Comparison of ENCODE assay signal across 29 cellular contexts in the genomic region with DNA sequence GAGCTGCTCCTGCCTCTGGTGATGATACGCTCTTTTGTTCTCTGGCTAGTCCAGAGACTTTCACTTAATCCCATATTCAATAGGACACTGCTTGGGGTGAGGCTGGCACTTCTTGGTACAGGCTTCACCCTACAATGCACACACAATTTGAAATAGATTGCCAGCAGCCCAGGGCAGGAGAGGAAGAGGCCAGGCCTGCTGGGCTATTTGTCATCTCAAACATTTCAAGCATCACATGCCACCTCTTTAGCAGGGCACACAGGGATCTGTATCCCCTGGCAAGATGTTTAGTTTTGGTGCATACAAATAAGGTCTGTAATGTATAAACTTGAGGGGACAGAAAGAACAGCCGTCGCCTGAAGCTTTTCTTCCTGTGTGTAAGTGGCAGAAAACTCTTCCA.
"Had no signal": no experiment of that assay in that cellular context is flagged by ENCODE, and none has a peak within 500 bp of the region (broad histone marks: within the 10 kb centered on the region; RNA-seq: fewer than 3 reads in every experiment).

No MANE protein-coding gene starts in this region.

- H3K27me3 Mint-ChIP-seq: activated CD4-positive, alpha-beta memory T cell treated with anti-CD3 and anti-CD28 coated beads, Interleukin-2, amount 10 ng/mL, durations not matched to agents 7 days and 5 days; activated CD4-positive, alpha-beta T cell treated with anti-CD3 and anti-CD28 coated beads for 36 hours; activated CD4-positive, alpha-beta T cell treated with anti-CD3 and anti-CD28 coated beads, Interleukin-2, amount 10 ng/mL, durations not matched to agents 7 days and 5 days; activated naive CD4-positive, alpha-beta T cell treated with anti-CD3 and anti-CD28 coated beads, Interleukin-2, amount 10 ng/mL, durations not matched to agents 7 days and 5 days; activated naive CD8-positive, alpha-beta T cell treated with anti-CD3 and anti-CD28 coated beads, Interleukin-2, amount 10 ng/mL, durations not matched to agents 7 days and 5 days; activated T-cell treated with anti-CD3 and anti-CD28 coated beads, Interleukin-2, amount 50 U/mL, for 24 hours; brain; central memory CD8-positive, alpha-beta T cell; dendritic cell treated with granulocyte-macrophage colony-stimulating factor and Interleukin-4, amounts not matched to agents 40 ng/mL and 50 ng/mL, for 4 days had no signal

- H3K9me3 Mint-ChIP-seq: activated CD4-positive, alpha-beta T cell treated with anti-CD3 and anti-CD28 coated beads, Interleukin-2, amount 10 ng/mL, durations not matched to agents 7 days and 5 days; activated naive CD8-positive, alpha-beta T cell treated with anti-CD3 and anti-CD28 coated beads, Interleukin-2, amount 10 ng/mL, durations not matched to agents 7 days and 5 days; dendritic cell treated with granulocyte-macrophage colony-stimulating factor and Interleukin-4, amounts not matched to agents 40 ng/mL and 50 ng/mL, for 4 days had no signal

- H3K27ac ChIP-seq: ascending aorta, breast epithelium, cardiac muscle cell, coronary artery, dorsolateral prefrontal cortex had no signal

- H3K4me3 Mint-ChIP-seq: activated CD4-positive, alpha-beta memory T cell treated with anti-CD3 and anti-CD28 coated beads, Interleukin-2, amount 10 ng/mL, durations not matched to agents 7 days and 5 days; activated CD4-positive, alpha-beta T cell treated with anti-CD3 and anti-CD28 coated beads for 36 hours; activated CD4-positive, alpha-beta T cell treated with anti-CD3 and anti-CD28 coated beads, Interleukin-2, amount 10 ng/mL, durations not matched to agents 7 days and 5 days; activated naive CD4-positive, alpha-beta T cell treated with anti-CD3 and anti-CD28 coated beads, Interleukin-2, amount 10 ng/mL, durations not matched to agents 7 days and 5 days; activated naive CD8-positive, alpha-beta T cell treated with anti-CD3 and anti-CD28 coated beads, Interleukin-2, amount 10 ng/mL, durations not matched to agents 7 days and 5 days; activated T-cell treated with anti-CD3 and anti-CD28 coated beads, Interleukin-2, amount 50 U/mL, for 24 hours; activated T-cell treated with anti-CD3 and anti-CD28 coated beads, Interleukin-2, amount 50 U/mL, for 72 hours; brain; central memory CD8-positive, alpha-beta T cell; dendritic cell treated with granulocyte-macrophage colony-stimulating factor and Interleukin-4, amounts not matched to agents 40 ng/mL and 50 ng/mL, for 4 days; endodermal cell had no signal

- H3K27ac Mint-ChIP-seq: activated CD4-positive, alpha-beta memory T cell treated with anti-CD3 and anti-CD28 coated beads, Interleukin-2, amount 10 ng/mL, durations not matched to agents 7 days and 5 days; activated CD4-positive, alpha-beta T cell treated with anti-CD3 and anti-CD28 coated beads for 36 hours; activated CD4-positive, alpha-beta T cell treated with anti-CD3 and anti-CD28 coated beads, Interleukin-2, amount 10 ng/mL, durations not matched to agents 7 days and 5 days; activated naive CD4-positive, alpha-beta T cell treated with anti-CD3 and anti-CD28 coated beads, Interleukin-2, amount 10 ng/mL, durations not matched to agents 7 days and 5 days; activated naive CD4-positive, alpha-beta T cell treated with anti-CD3 and anti-CD28 coated beads, Interleukin-2, amount 50 U/mL, for 72 hours; activated naive CD8-positive, alpha-beta T cell treated with anti-CD3 and anti-CD28 coated beads, Interleukin-2, amount 10 ng/mL, durations not matched to agents 7 days and 5 days; activated T-cell treated with anti-CD3 and anti-CD28 coated beads, Interleukin-2, amount 50 U/mL, for 24 hours; activated T-cell treated with anti-CD3 and anti-CD28 coated beads, Interleukin-2, amount 50 U/mL, for 72 hours; brain; dendritic cell treated with granulocyte-macrophage colony-stimulating factor and Interleukin-4, amounts not matched to agents 40 ng/mL and 50 ng/mL, for 4 days; endodermal cell had no signal

- DNase-seq: activated CD4-positive, alpha-beta memory T cell treated with anti-CD3 and anti-CD28 coated beads, Interleukin-2, amount 10 ng/mL, durations not matched to agents 7 days and 5 days; activated CD4-positive, alpha-beta T cell treated with anti-CD3 and anti-CD28 coated beads for 36 hours; activated CD4-positive, alpha-beta T cell treated with anti-CD3 and anti-CD28 coated beads, Interleukin-2, amount 10 ng/mL, durations not matched to agents 7 days and 5 days; activated CD4-positive, alpha-beta T cell treated with anti-CD3 and anti-CD28 coated beads, Interleukin-2, amount 50 U/mL, for 4 hours; activated CD4-positive, CD25-positive, alpha-beta regulatory T cell; activated CD4-positive, CD25-positive, alpha-beta regulatory T cell treated with anti-CD3 and anti-CD28 coated beads, Interleukin-2, amount 50 U/mL, for 72 hours; activated CD8-positive, alpha-beta memory T cell treated with anti-CD3 and anti-CD28 coated beads, Interleukin-2, amount 50 U/mL, for 48 hours; activated gamma-delta T cell; activated naive CD4-positive, alpha-beta T cell; activated naive CD4-positive, alpha-beta T cell treated with anti-CD3 and anti-CD28 coated beads, Interleukin-2, amount 10 ng/mL, durations not matched to agents 7 days and 5 days; activated naive CD8-positive, alpha-beta T cell treated with anti-CD3 and anti-CD28 coated beads, Interleukin-2, amount 10 ng/mL, durations not matched to agents 7 days and 5 days; activated T-cell treated with anti-CD3 and anti-CD28 coated beads for 4 hours; activated T-cell treated with anti-CD3 and anti-CD28 coated beads, Interleukin-2, amount 50 U/mL, for 24 hours; activated T-cell treated with anti-CD3 and anti-CD28 coated beads, Interleukin-2, amount 50 U/mL, for 72 hours; dorsolateral prefrontal cortex; effector memory CD4-positive, alpha-beta T cell; endodermal cell; foreskin fibroblast; glutamatergic neuron; T-helper 2 cell had no signal

- ATAC-seq: activated CD4-positive, alpha-beta T cell treated with anti-CD3 and anti-CD28 coated beads for 36 hours; activated naive CD4-positive, alpha-beta T cell treated with anti-CD3 and anti-CD28 coated beads, Interleukin-2, amount 50 U/mL, for 72 hours; activated T-cell treated with anti-CD3 and anti-CD28 coated beads, Interleukin-2, amount 50 U/mL, for 72 hours; esophagus mucosa had no signal

- H3K4me1 ChIP-seq: ascending aorta, breast epithelium had no signal

- H3K36me3 Mint-ChIP-seq: activated naive CD4-positive, alpha-beta T cell treated with anti-CD3 and anti-CD28 coated beads, Interleukin-2, amount 10 ng/mL, durations not matched to agents 7 days and 5 days; activated naive CD4-positive, alpha-beta T cell treated with anti-CD3 and anti-CD28 coated beads, Interleukin-2, amount 50 U/mL, for 72 hours; activated naive CD8-positive, alpha-beta T cell treated with anti-CD3 and anti-CD28 coated beads, Interleukin-2, amount 10 ng/mL, durations not matched to agents 7 days and 5 days; brain had no signal

- H3K27me3 ChIP-seq: ascending aorta, breast epithelium, cardiac muscle cell, dorsolateral prefrontal cortex had no signal

- H3K4me1 Mint-ChIP-seq: activated CD4-positive, alpha-beta memory T cell treated with anti-CD3 and anti-CD28 coated beads, Interleukin-2, amount 10 ng/mL, durations not matched to agents 7 days and 5 days; activated CD4-positive, alpha-beta T cell treated with anti-CD3 and anti-CD28 coated beads for 36 hours; activated CD4-positive, alpha-beta T cell treated with anti-CD3 and anti-CD28 coated beads, Interleukin-2, amount 10 ng/mL, durations not matched to agents 7 days and 5 days; activated naive CD4-positive, alpha-beta T cell treated with anti-CD3 and anti-CD28 coated beads, Interleukin-2, amount 10 ng/mL, durations not matched to agents 7 days and 5 days; activated naive CD8-positive, alpha-beta T cell treated with anti-CD3 and anti-CD28 coated beads, Interleukin-2, amount 10 ng/mL, durations not matched to agents 7 days and 5 days; central memory CD8-positive, alpha-beta T cell had no signal

- H3K4me3 ChIP-seq: ascending aorta, breast epithelium, cardiac muscle cell, coronary artery, dorsolateral prefrontal cortex had no signal

- H3K36me3 ChIP-seq: ascending aorta, breast epithelium, cardiac muscle cell had no signal

- H3K9me3 ChIP-seq: ascending aorta, breast epithelium had no signal
